8 cellular contexts compared by ENCODE assay signal in the genomic region with DNA sequence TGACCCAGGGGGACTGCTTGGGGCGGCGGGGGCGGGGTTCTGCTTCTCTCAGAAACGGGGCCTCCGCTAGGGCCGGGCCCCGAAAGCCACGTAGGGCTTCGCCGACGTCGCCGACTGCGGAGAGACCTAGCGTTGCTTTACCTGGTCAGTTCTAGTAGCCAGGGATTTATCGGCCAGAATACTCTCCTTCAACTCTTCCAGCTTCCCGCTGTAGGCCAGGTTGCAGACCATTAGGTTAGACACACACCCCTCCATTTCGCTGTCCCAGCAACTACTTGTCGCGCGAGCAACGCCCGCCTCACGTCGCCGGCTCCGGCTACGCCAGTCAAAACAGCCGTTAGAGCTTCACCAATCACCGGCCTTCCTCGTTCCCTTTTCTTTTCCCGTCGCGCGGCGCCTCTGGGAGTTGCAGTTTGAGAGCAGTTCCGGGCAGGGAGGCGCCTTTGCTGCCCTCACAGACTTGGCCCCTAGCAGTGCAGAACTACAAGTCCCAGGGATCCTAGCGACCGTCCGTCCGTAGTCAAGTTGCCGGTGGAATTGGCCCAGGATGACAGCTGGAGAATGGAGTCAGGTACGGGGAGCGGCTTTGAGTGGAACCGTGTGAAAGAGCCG. TPM values are rescaled to one million over a fixed set of nuclear protein-coding genes. Genes with fewer than 3 reads are reported as not detected.
DNase-seq lines count a peak whose midpoint lies in the region; ATAC-seq and TF ChIP-seq lines count a peak whose summit lies in the region.

TSS of gene ATG4A (plus strand) at position 513 of the 612 bp plus-strand sequence. CDS start at position 562, 49 bp downstream.
A gene with protein sequence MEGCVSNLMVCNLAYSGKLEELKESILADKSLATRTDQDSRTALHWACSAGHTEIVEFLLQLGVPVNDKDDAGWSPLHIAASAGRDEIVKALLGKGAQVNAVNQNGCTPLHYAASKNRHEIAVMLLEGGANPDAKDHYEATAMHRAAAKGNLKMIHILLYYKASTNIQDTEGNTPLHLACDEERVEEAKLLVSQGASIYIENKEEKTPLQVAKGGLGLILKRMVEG (minus strand): TSS at position 277 of the 612 bp plus-strand sequence. CDS start 22 bp downstream, at position 255.

- no peak for TF ChIP-seq CTCF in fibroblast of mammary gland (conservative IDR thresholded peaks at IDR 0.05; ENCODE audit: control insufficient read depth, insufficient read depth, low read depth, low read length)

- POLR2A ChIA-PET in naive thymus-derived CD8-positive, alpha-beta T cell (lab: Charles Lee): interaction anchor here (0.5 to 1.4 kb wide), 6 partner anchors 9 to 463 kb away, joined by 3 to 5 read pairs (median 3); partner anchors contain the start of genes MID2 and PRPS1

- H3K9me3 Mint-ChIP-seq in naive thymus-derived CD8-positive, alpha-beta T cell: no peaks in the 10 kb centered on the region
- no peaks in the 10 kb centered on the region for H3K9me3 Mint-ChIP-seq in stimulated activated naive B cell treated with anti-CD40 and anti-IgM and Interleukin-4, amounts not matched to agents 10 μg/mL and 1 μg/mL and 100 μg/mL, for 72 hours

- H3K36me3 ChIP-seq in H7 (replicated peaks; ENCODE audit: control insufficient read depth, insufficient read depth, low read length): peaks cover 11% of the 10 kb centered on the region

- H3K4me3 ChIP-seq in H7 (ENCODE audit: insufficient read depth, low read depth, low read length) (peak within 1 kb of the TSS; percentile 80), fibroblast of mammary gland (ENCODE audit: control insufficient read depth, low read depth, low read length) (peak within 1 kb of the TSS; percentile 75)

- H3K4me3 Mint-ChIP-seq in naive thymus-derived CD8-positive, alpha-beta T cell: no peak within 1 kb of the TSS
- no peak within 1 kb of the TSS for H3K4me3 Mint-ChIP-seq in stimulated activated naive B cell treated with anti-CD40 and anti-IgM and Interleukin-4, amounts not matched to agents 10 μg/mL and 1 μg/mL and 100 μg/mL, for 72 hours

- ATAC-seq in naive thymus-derived CD8-positive, alpha-beta T cell: peak; percentile 95
- ATAC-seq in stimulated activated naive B cell treated with anti-CD40 and anti-IgM and Interleukin-4, amounts not matched to agents 10 μg/mL and 1 μg/mL and 100 μg/mL, for 72 hours (replicated peaks): peak; percentile 94 to 95

- H3K4me1 Mint-ChIP-seq in naive thymus-derived CD8-positive, alpha-beta T cell: peaks cover 0 to 19% (median 8%) of the 10 kb centered on the region in 4 donors
- peaks cover 0 to 5% of the 10 kb centered on the region in 2 donors for H3K4me1 Mint-ChIP-seq in stimulated activated naive B cell treated with anti-CD40 and anti-IgM and Interleukin-4, amounts not matched to agents 10 μg/mL and 1 μg/mL and 100 μg/mL, for 72 hours

- H3K27ac Mint-ChIP-seq in naive thymus-derived CD8-positive, alpha-beta T cell: no peak within 1 kb of the TSS
- no peak within 1 kb of the TSS for H3K27ac Mint-ChIP-seq in stimulated activated naive B cell treated with anti-CD40 and anti-IgM and Interleukin-4, amounts not matched to agents 10 μg/mL and 1 μg/mL and 100 μg/mL, for 72 hours

- peaks cover 0 to 10% (median 0%) of the 10 kb centered on the region in 3 donors for H3K36me3 Mint-ChIP-seq in naive thymus-derived CD8-positive, alpha-beta T cell
- H3K36me3 Mint-ChIP-seq in stimulated activated naive B cell treated with anti-CD40 and anti-IgM and Interleukin-4, amounts not matched to agents 10 μg/mL and 1 μg/mL and 100 μg/mL, for 72 hours: peaks cover 0 to 3% of the 10 kb centered on the region in 2 donors

- H3K27me3 ChIP-seq in H7 (ENCODE audit: control insufficient read depth, insufficient read depth, low read length): no peaks in the 10 kb centered on the region

- no peaks in the 10 kb centered on the region for H3K27me3 Mint-ChIP-seq in naive thymus-derived CD8-positive, alpha-beta T cell
- no peaks in the 10 kb centered on the region for H3K27me3 Mint-ChIP-seq in stimulated activated naive B cell treated with anti-CD40 and anti-IgM and Interleukin-4, amounts not matched to agents 10 μg/mL and 1 μg/mL and 100 μg/mL, for 72 hours

- DNase-seq in ELR (ENCODE audit: low read depth): peak; percentile 94
- peak; percentile 82 for DNase-seq in H7
- peak; percentile 89 for DNase-seq in LoVo (ENCODE audit: low spot score)
- peak; percentile 95 for DNase-seq in RPMI8226
- DNase-seq in activated T-helper 1 cell treated with anti-CD3 and anti-CD28 coated beads, Interleukin-2, amount 50 U/mL, for 16 hours (ENCODE audit: low read depth in 1 of 2, low spot score in 1 of 2): peak; percentile 63 to 76
- DNase-seq in fibroblast of mammary gland (ENCODE audit: low read depth): peak; percentile 93
- DNase-seq in naive thymus-derived CD8-positive, alpha-beta T cell: peak; percentile 72 to 93 (median 88)
- DNase-seq in stimulated activated naive B cell treated with anti-CD40 and anti-IgM and Interleukin-4, amounts not matched to agents 10 μg/mL and 1 μg/mL and 100 μg/mL, for 72 hours: peak; percentile 87

RNA-seq across cellular contexts. Expression of gene ATG4A, which starts in this region (rescaled TPM):
- total RNA-seq in H7 (2014; rRNA removed; shearing (Covaris generic)): 7.0 and 8.4 TPM in 2 replicates
- total RNA-seq in naive thymus-derived CD8-positive, alpha-beta T cell: 1 to 10 TPM; 7.6 to 8.3 TPM
- 10 to 100 TPM; 19.4 to 22.1 (median 21.1) TPM for polyA plus RNA-seq in naive thymus-derived CD8-positive, alpha-beta T cell

RNA-seq across cellular contexts. Expression of the second gene that starts in this region (rescaled TPM):
- total RNA-seq in H7 (2014; rRNA removed; shearing (Covaris generic)): 99.0 and 110 TPM in 2 replicates
- total RNA-seq in naive thymus-derived CD8-positive, alpha-beta T cell: 10 to 100 TPM; 26.1 to 27.5 TPM
- polyA plus RNA-seq in naive thymus-derived CD8-positive, alpha-beta T cell: 10 to 100 TPM; 51.5 to 68.5 (median 63.7) TPM

Comparison
In these comparisons a context has a peak if more than half of its experiments do, and no peak if none do; other contexts are left out.
1. Peak in every context shown above with its lines: DNase-seq, ATAC-seq and H3K4me3 ChIP-seq.